ENCODE assay signal across 8 cellular contexts in the genomic region with DNA sequence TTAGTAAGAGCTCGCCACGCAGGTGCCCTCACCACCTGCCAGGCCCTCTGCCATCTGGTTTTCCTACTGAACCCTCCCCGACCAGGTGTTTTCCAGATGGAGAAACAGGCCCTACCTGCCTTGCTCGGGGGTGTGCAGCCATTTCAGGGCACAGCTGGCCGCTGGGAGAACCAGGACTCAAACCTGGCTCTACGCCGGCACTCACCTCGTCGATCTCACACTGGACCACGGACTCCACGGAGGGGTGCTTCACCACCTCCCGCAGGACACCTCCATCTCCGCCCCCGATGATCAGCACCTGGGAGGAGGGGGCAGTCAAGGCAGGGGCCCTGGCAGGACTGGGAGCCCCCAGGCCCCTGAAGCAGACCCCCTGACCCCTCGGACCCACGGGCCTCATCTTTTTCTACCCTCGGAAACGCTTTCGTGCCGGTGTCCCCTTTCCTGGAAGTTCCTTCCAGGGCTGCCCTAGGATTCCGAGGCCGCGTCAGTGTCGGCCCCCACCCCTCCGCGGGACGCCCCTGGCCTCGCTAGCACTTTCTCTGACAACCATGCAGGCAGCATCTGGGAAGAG. TPM values are rescaled to one million over a fixed set of nuclear protein-coding genes. Genes with fewer than 3 reads are reported as not detected.
DNase-seq lines count a peak whose midpoint lies in the region; ATAC-seq and TF ChIP-seq lines count a peak whose summit lies in the region.

No MANE protein-coding gene starts in this region.

- H3K27me3 ChIP-seq in WERI-Rb-1 (ENCODE audit: insufficient read depth, low read depth, severe bottlenecking) (no peaks in the 10 kb centered on the region), iPS-20b (ENCODE audit: insufficient read depth, low read length) (no peaks in the 10 kb centered on the region), thoracic aorta (replicated peaks; ENCODE audit: insufficient read depth) (no peaks in the 10 kb centered on the region)

- H3K4me3 Mint-ChIP-seq in activated T-cell treated with anti-CD3 and anti-CD28 coated beads, Interleukin-2, amount 50 U/mL, for 24 hours = peak overlapping the region; percentile 96

- H3K9ac ChIP-seq in iPS-20b (ENCODE audit: low read depth, low read length) = peak overlapping the region; percentile 83; the same call in 1 of the 2 replicates

- peaks cover 41% of the 10 kb centered on the region for H3K36me3 ChIP-seq in WERI-Rb-1
- peaks cover 46% of the 10 kb centered on the region for H3K36me3 ChIP-seq in iPS-20b (ENCODE audit: insufficient read depth, low read depth, low read length)
- H3K36me3 ChIP-seq in thoracic aorta = peaks cover 11% of the 10 kb centered on the region

- no peak overlapping the region for H3K27ac ChIP-seq in WERI-Rb-1
- H3K27ac ChIP-seq in iPS-20b (ENCODE audit: low read length) = no peak overlapping the region
- H3K27ac ChIP-seq in thoracic aorta = no peak overlapping the region

- H3K4me3 ChIP-seq in WERI-Rb-1 (ENCODE audit: low read depth, low read length) (peak overlapping the region; percentile 90), iPS-20b (ENCODE audit: low read length) (peak overlapping the region; percentile 91), thoracic aorta (peak overlapping the region; percentile 93)

- no peaks in the 10 kb centered on the region for H3K27me3 Mint-ChIP-seq in activated T-cell treated with anti-CD3 and anti-CD28 coated beads, Interleukin-2, amount 50 U/mL, for 24 hours

- H3K4me1 Mint-ChIP-seq in activated T-cell treated with anti-CD3 and anti-CD28 coated beads, Interleukin-2, amount 50 U/mL, for 24 hours (ENCODE audit: low read depth) = peaks cover 53% of the 10 kb centered on the region

- peak overlapping the region; percentile 94 for H3K27ac Mint-ChIP-seq in activated T-cell treated with anti-CD3 and anti-CD28 coated beads, Interleukin-2, amount 50 U/mL, for 24 hours

- no peaks in the 10 kb centered on the region for H3K9me3 ChIP-seq in WERI-Rb-1 (ENCODE audit: severe bottlenecking)
- H3K9me3 ChIP-seq in iPS-20b (ENCODE audit: insufficient read depth, low read depth, low read length) = no peaks in the 10 kb centered on the region
- H3K9me3 ChIP-seq in thoracic aorta = no peaks in the 10 kb centered on the region

- ATAC-seq in thoracic aorta (ENCODE audit: insufficient number of reproducible peaks, low FRiP score, low read depth) (no peak), GM18867 (IDR thresholded peaks at IDR 0.05; ENCODE audit: unreplicated experiment) (no peak)

- DNase-seq in activated T-cell treated with anti-CD3 and anti-CD28 coated beads, Interleukin-2, amount 50 U/mL, for 24 hours = no peak
- no peak for DNase-seq in activated T-cell treated with anti-CD3 and anti-CD28 coated beads, Interleukin-2, amount 50 U/mL, for 1 hour
- DNase-seq in WERI-Rb-1 (no peak), thoracic aorta (ENCODE audit: low spot score) (no peak), NCI-H1930 (lab: John Stamatoyannopoulos, UW) (no peak), GDM1 (lab: John Stamatoyannopoulos, UW) (no peak)

- H3K36me3 Mint-ChIP-seq in activated T-cell treated with anti-CD3 and anti-CD28 coated beads, Interleukin-2, amount 50 U/mL, for 24 hours (ENCODE audit: low read depth) = peaks cover 86% of the 10 kb centered on the region

- no peaks in the 10 kb centered on the region for H3K9me3 Mint-ChIP-seq in activated T-cell treated with anti-CD3 and anti-CD28 coated beads, Interleukin-2, amount 50 U/mL, for 24 hours

- TF ChIP-seq CTCF in WERI-Rb-1 (IDR thresholded peaks at IDR 0.05; ENCODE audit: low read depth, low read length) (no peak), thoracic aorta (IDR thresholded peaks at IDR 0.05) (no peak)

- H3K4me1 ChIP-seq in iPS-20b (ENCODE audit: insufficient read depth, low read length) (peaks cover under 1% of the 10 kb centered on the region; the same call in 1 of the 2 replicates), thoracic aorta (ENCODE audit: control insufficient read depth in 1 of 2, low read depth in 2 of 2) (peaks cover 14 to 21% of the 10 kb centered on the region in 2 donors)

RNA-seq across cellular contexts. Expression of gene SRM, which starts 1.1 kb away (rescaled TPM):
- 10 to 100 TPM; 50.8 to 57.4 TPM for total RNA-seq in thoracic aorta

RNA-seq across cellular contexts. Expression of gene MASP2, which starts 11.6 kb away (rescaled TPM):
- total RNA-seq in thoracic aorta = not detected

RNA-seq across cellular contexts. Expression of gene EXOSC10, which starts 41.0 kb away (rescaled TPM):
- 10 to 100 TPM; 78.5 to 78.9 TPM for total RNA-seq in thoracic aorta

RNA-seq across cellular contexts. Expression of gene TARDBP, which starts 46.2 kb away (rescaled TPM):
- 100 to 1,000 TPM in 1 of 2 donors, 10 to 100 TPM in 1; 57.3 to 229 TPM for total RNA-seq in thoracic aorta
